Comparison of ENCODE assay signal across 31 cellular contexts in the genomic region with DNA sequence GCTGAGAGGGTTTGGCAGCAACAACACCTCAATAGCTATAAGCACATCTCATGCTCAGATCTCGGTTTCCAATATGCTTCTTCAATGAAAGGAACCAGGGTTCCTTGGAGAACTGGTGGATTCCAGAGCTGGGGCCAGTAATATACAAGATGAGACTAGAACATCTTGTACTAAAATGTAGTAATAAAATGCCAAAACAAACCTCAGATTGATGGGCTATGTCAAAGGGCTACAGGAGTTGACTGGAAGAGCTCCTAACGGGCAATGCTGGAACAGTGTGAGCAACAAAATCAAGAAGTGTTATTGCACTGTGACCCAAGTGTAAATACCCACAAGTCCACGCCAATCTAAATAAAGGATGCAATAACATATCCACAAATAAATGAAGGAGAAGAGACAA.
"Had no signal": no experiment of that assay in that cellular context is flagged by ENCODE, and none has a peak within 500 bp of the region (broad histone marks: within the 10 kb centered on the region; RNA-seq: fewer than 3 reads in every experiment).

No MANE protein-coding gene starts in this region.

- H3K9me3 ChIP-seq: adrenal gland had no signal

- DNase-seq: activated B cell treated with CpG ODN at 0.5 μM for 24 hours; activated CD4-positive, alpha-beta memory T cell treated with anti-CD3 and anti-CD28 coated beads for 36 hours; activated CD4-positive, alpha-beta T cell treated with anti-CD3 and anti-CD28 coated beads for 4 hours; activated CD4-positive, alpha-beta T cell treated with anti-CD3 and anti-CD28 coated beads, Interleukin-2, amount 10 ng/mL, durations not matched to agents 24 days and 14 days; activated CD4-positive, alpha-beta T cell treated with anti-CD3 and anti-CD28 coated beads, Interleukin-2, amount 50 U/mL, for 1 hour; activated CD4-positive, alpha-beta T cell treated with anti-CD3 and anti-CD28 coated beads, Interleukin-2, amount 50 U/mL, for 4 hours; activated CD8-positive, alpha-beta memory T cell treated with anti-CD3 and anti-CD28 coated beads, Interleukin-2, amount 50 U/mL, for 4 hours; activated CD8-positive, alpha-beta T cell treated with anti-CD3 and anti-CD28 coated beads for 36 hours; activated effector memory CD4-positive, alpha-beta T cell treated with anti-CD3 and anti-CD28 coated beads, Interleukin-2, amount 50 U/mL, for 16 hours; activated gamma-delta T cell treated with Interleukin-2 at 50 U/mL for 16 hours; activated naive CD4-positive, alpha-beta T cell; activated naive CD4-positive, alpha-beta T cell treated with anti-CD3 and anti-CD28 coated beads for 36 hours; activated naive CD4-positive, alpha-beta T cell treated with anti-CD3 and anti-CD28 coated beads, Interleukin-2, amount 50 U/mL, for 16 hours; activated naive CD8-positive, alpha-beta T cell treated with anti-CD3 and anti-CD28 coated beads for 36 hours; activated T-cell treated with anti-CD3 and anti-CD28 coated beads for 4 hours; activated T-cell treated with anti-CD3 and anti-CD28 coated beads, Interleukin-2, amount 50 U/mL, for 1 hour; activated T-cell treated with anti-CD3 and anti-CD28 coated beads, Interleukin-2, amount 50 U/mL, for 4 hours; activated T-cell treated with anti-CD3 and anti-CD28 coated beads, Interleukin-2, amount 50 U/mL, for 72 hours; amygdala; anterior cingulate cortex; caudate nucleus; cerebellar nuclear complex; T-helper 1 cell; T-helper 2 cell; T-helper 9 cell had no signal

- H3K27me3 ChIP-seq: adrenal gland, ascending aorta had no signal

- H3K4me3 ChIP-seq: adrenal gland, ascending aorta, cardiac muscle cell had no signal

- H3K27ac ChIP-seq: adrenal gland, ascending aorta, cardiac muscle cell, VCaP had no signal

- H3K4me1 ChIP-seq: ascending aorta had no signal

- H3K36me3 ChIP-seq: adrenal gland, ascending aorta, cardiac muscle cell had no signal

- ATAC-seq: activated CD8-positive, alpha-beta T cell treated with anti-CD3 and anti-CD28 coated beads for 36 hours; activated naive CD4-positive, alpha-beta T cell treated with anti-CD3 and anti-CD28 coated beads, Interleukin-2, amount 50 U/mL, for 72 hours; activated T-cell treated with anti-CD3 and anti-CD28 coated beads, Interleukin-2, amount 50 U/mL, for 4 hours; activated T-cell treated with anti-CD3 and anti-CD28 coated beads, Interleukin-2, amount 50 U/mL, for 72 hours; activated T-helper 17 cell treated with anti-CD3 and anti-CD28 coated beads, Interleukin-2, amount 50 U/mL, for 72 hours had no signal
